Comparison of ENCODE assay signal across 1 cellular context in genomic region chr2:73283545-73284295, GRCh38.
TF ChIP-seq lines count a peak whose summit lies in the region.

No MANE protein-coding gene starts in this region.

TF ChIP-seq in HepG2, 621 proteins besides CTCF, POLR2A, EP300 and RAD21 (continued from another document and continues in another):
- TF ChIP-seq ZNF205 (CRISPR knock-in tag; IDR thresholded peaks at IDR 0.05) (no peak), ATRX (CRISPR knock-in tag; IDR thresholded peaks at IDR 0.05; ENCODE audit: borderline replicate concordance) (no peak), SIX1 (CRISPR knock-in tag; IDR thresholded peaks at IDR 0.05; ENCODE audit: borderline replicate concordance) (no peak), JDP2 (CRISPR knock-in tag; IDR thresholded peaks at IDR 0.05; ENCODE audit: borderline replicate concordance) (no peak), ZNF503 (CRISPR knock-in tag; IDR thresholded peaks at IDR 0.05) (no peak), TBX2 (CRISPR knock-in tag; IDR thresholded peaks at IDR 0.05; ENCODE audit: borderline replicate concordance) (peak; percentile 59; the same call in 1 of the 2 replicates), CBX1 (IDR thresholded peaks at IDR 0.05; ENCODE audit: low read depth) (no peak), YEATS4 (CRISPR knock-in tag; IDR thresholded peaks at IDR 0.05; ENCODE audit: borderline replicate concordance) (peak; percentile 59), NCOA2 (CRISPR knock-in tag; IDR thresholded peaks at IDR 0.05) (no peak), CAMTA2 (CRISPR knock-in tag; IDR thresholded peaks at IDR 0.05; ENCODE audit: borderline replicate concordance) (no peak), CBFB (CRISPR knock-in tag; IDR thresholded peaks at IDR 0.05) (no peak), ZFYVE20 (CRISPR knock-in tag; IDR thresholded peaks at IDR 0.05; ENCODE audit: borderline replicate concordance, low read depth) (no peak), SAFB2 (CRISPR knock-in tag; IDR thresholded peaks at IDR 0.05; ENCODE audit: borderline replicate concordance, low read depth) (0 out of 2 replicates have a peak, but pooled peaks have one; percentile 25), FOXC1 (CRISPR knock-in tag; IDR thresholded peaks at IDR 0.05; ENCODE audit: borderline replicate concordance) (peak; percentile 46; the same call in 1 of the 2 replicates), ZSCAN25 (CRISPR knock-in tag; IDR thresholded peaks at IDR 0.05) (no peak; the same call in 1 of the 2 replicates), CEBPG (CRISPR knock-in tag; IDR thresholded peaks at IDR 0.05) (no peak), ZNF652 (CRISPR knock-in tag; IDR thresholded peaks at IDR 0.05; ENCODE audit: borderline replicate concordance, low read depth) (peak; percentile 93), HNRNPL (IDR thresholded peaks at IDR 0.05; ENCODE audit: low read depth, low read length) (no peak), CBX5 (CRISPR knock-in tag; IDR thresholded peaks at IDR 0.05; ENCODE audit: borderline replicate concordance) (no peak), RARA (CRISPR knock-in tag; IDR thresholded peaks at IDR 0.05) (0 out of 2 replicates have a peak, but pooled peaks have one; percentile 20), ZSCAN21 (CRISPR knock-in tag; IDR thresholded peaks at IDR 0.05; ENCODE audit: borderline replicate concordance) (no peak), HMG20B (CRISPR knock-in tag; conservative IDR thresholded peaks at IDR 0.05) (no peak), FLYWCH1 (CRISPR knock-in tag; IDR thresholded peaks at IDR 0.05) (no peak; the same call in 1 of the 2 replicates), XRCC5 (optimal IDR thresholded peaks at IDR 0.05; ENCODE audit: low read length) (no peak), TEAD3 (CRISPR knock-in tag; optimal IDR thresholded peaks at IDR 0.05; ENCODE audit: borderline replicate concordance) (peak; percentile 45), FOXM1 (CRISPR knock-in tag; IDR thresholded peaks at IDR 0.05) (no peak), ZNF550 (CRISPR knock-in tag; IDR thresholded peaks at IDR 0.05; ENCODE audit: borderline replicate concordance) (no peak), NFATC3 (CRISPR knock-in tag; IDR thresholded peaks at IDR 0.05) (no peak), TRAFD1 (CRISPR knock-in tag; IDR thresholded peaks at IDR 0.05; ENCODE audit: borderline replicate concordance) (no peak), NCOA1 (CRISPR knock-in tag; IDR thresholded peaks at IDR 0.05) (no peak), ZUFSP (CRISPR knock-in tag; IDR thresholded peaks at IDR 0.05; ENCODE audit: borderline replicate concordance) (no peak), CSRNP2 (CRISPR knock-in tag; conservative IDR thresholded peaks at IDR 0.05; ENCODE audit: low read depth) (no peak), TFAP4 (IDR thresholded peaks at IDR 0.05; ENCODE audit: borderline replicate concordance, low read depth) (no peak), CHCHD3 (CRISPR knock-in tag; IDR thresholded peaks at IDR 0.05) (no peak), ZSCAN29 (CRISPR knock-in tag; conservative IDR thresholded peaks at IDR 0.05) (no peak), ZNF263 (CRISPR knock-in tag; IDR thresholded peaks at IDR 0.05) (no peak), KLF12 (CRISPR knock-in tag; IDR thresholded peaks at IDR 0.05; ENCODE audit: borderline replicate concordance) (no peak), ZNF883 (CRISPR knock-in tag; IDR thresholded peaks at IDR 0.05; ENCODE audit: not compliant biosample characterization) (no peak), ZNF264 (CRISPR knock-in tag; IDR thresholded peaks at IDR 0.05) (no peak), ZNF790 (CRISPR knock-in tag; IDR thresholded peaks at IDR 0.05; ENCODE audit: borderline replicate concordance) (no peak), DMAP1 (CRISPR knock-in tag; IDR thresholded peaks at IDR 0.05) (no peak), ZBTB44 (CRISPR knock-in tag; IDR thresholded peaks at IDR 0.05) (no peak), CCAR2 (optimal IDR thresholded peaks at IDR 0.05; ENCODE audit: low read depth, low read length) (no peak), ZNF530 (CRISPR knock-in tag; IDR thresholded peaks at IDR 0.05; ENCODE audit: low read depth) (no peak), MED1 (CRISPR knock-in tag; IDR thresholded peaks at IDR 0.05) (peak; percentile 49; the same call in 1 of the 2 replicates), JUND (CRISPR knock-in tag; IDR thresholded peaks at IDR 0.05) (no peak), AGO1 (IDR thresholded peaks at IDR 0.05; ENCODE audit: low read depth, low read length, poor library complexity, severe bottlenecking) (no peak), ZNF687 (CRISPR knock-in tag; IDR thresholded peaks at IDR 0.05) (peak; percentile 80), ZBTB7A (CRISPR knock-in tag; IDR thresholded peaks at IDR 0.05) (peak; percentile 29; the same call in 1 of the 2 replicates)
